In the genomic region with DNA sequence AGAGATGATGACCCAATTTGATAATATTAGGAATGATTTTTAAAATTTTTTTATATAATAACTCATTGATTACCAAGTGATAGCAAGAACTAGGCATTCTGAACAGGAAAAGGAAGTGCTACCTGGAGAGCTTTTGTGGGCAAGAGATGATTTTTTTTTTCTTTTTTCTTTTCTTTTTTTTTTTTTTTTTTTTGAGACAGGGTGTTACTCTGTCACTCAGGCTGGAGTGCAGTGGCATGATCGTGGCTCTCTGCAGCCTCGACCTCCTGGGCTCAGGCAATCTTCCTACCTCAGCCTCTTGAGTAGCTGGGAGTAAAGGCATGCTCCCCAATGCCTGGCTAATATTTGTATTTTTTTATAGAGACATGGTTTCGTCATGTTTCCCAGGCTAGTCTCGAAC, we compare ENCODE assay signal across 15 cellular contexts. TPM values are rescaled to one million over a fixed set of nuclear protein-coding genes. Genes with fewer than 3 reads are reported as not detected.
DNase-seq lines count a peak whose midpoint lies in the region; ATAC-seq and TF ChIP-seq lines count a peak whose summit lies in the region.
"Had no signal": no experiment of that assay in that cellular context is flagged by ENCODE, and none has a peak within 500 bp of the region (broad histone marks: within the 10 kb centered on the region; RNA-seq: fewer than 3 reads in every experiment).

No MANE protein-coding gene starts in this region.

- H3K4me2 ChIP-seq in mammary epithelial cell (ENCODE audit: insufficient read depth, low read depth, low read length): no peak overlapping the region

- H3K36me3 Mint-ChIP-seq in MCF 10A (ENCODE audit: insufficient read depth, unreplicated experiment) (no peaks in the 10 kb centered on the region), mesothelial cell of epicardium (peaks cover 4% of the 10 kb centered on the region), type B pancreatic cell (peaks cover 28% of the 10 kb centered on the region)
- H3K36me3 Mint-ChIP-seq in activated CD8-positive, alpha-beta T cell treated with anti-CD3 and anti-CD28 coated beads, Interleukin-2, amount 10 ng/mL, durations not matched to agents 7 days and 5 days (ENCODE audit: low read depth): peaks cover 37% of the 10 kb centered on the region

- H3K9me3 Mint-ChIP-seq in MCF 10A (ENCODE audit: unreplicated experiment) (no peaks in the 10 kb centered on the region), mesothelial cell of epicardium (no peaks in the 10 kb centered on the region), type B pancreatic cell (no peaks in the 10 kb centered on the region)
- no peaks in the 10 kb centered on the region for H3K9me3 Mint-ChIP-seq in activated CD8-positive, alpha-beta T cell treated with anti-CD3 and anti-CD28 coated beads, Interleukin-2, amount 10 ng/mL, durations not matched to agents 7 days and 5 days (ENCODE audit: insufficient read depth)
- H3K9me3 Mint-ChIP-seq: activated CD4-positive, alpha-beta T cell treated with anti-CD3 and anti-CD28 coated beads, Interleukin-2, amount 10 ng/mL, durations not matched to agents 24 days and 14 days had no signal

- CTCF ChIA-PET in MCF 10A (lab: Yijun Ruan, JAX): interaction anchor here (0.6 kb wide), 1 partner anchor 692 kb away, joined by 5 read pairs; no protein-coding TSS in a partner anchor
- CTCF ChIA-PET in mammary epithelial cell (lab: Charles Lee; ENCODE audit: low non-redundant PET): no interaction called here
- CTCF ChIA-PET in activated CD8-positive, alpha-beta T cell treated with anti-CD3 and anti-CD28 coated beads, Interleukin-2, amount 10 ng/mL, durations not matched to agents 7 days and 5 days (lab: Charles Lee): interaction anchor here (2.9 kb wide), 1 partner anchor 130 kb away, joined by 9 read pairs; no protein-coding TSS in a partner anchor

- H3K4me1 Mint-ChIP-seq in MCF 10A (ENCODE audit: insufficient read depth, unreplicated experiment): peaks cover 38% of the 10 kb centered on the region
- peaks cover 74% of the 10 kb centered on the region for H3K4me1 Mint-ChIP-seq in activated CD8-positive, alpha-beta T cell treated with anti-CD3 and anti-CD28 coated beads, Interleukin-2, amount 10 ng/mL, durations not matched to agents 7 days and 5 days (ENCODE audit: low read depth)
- peaks cover 29% of the 10 kb centered on the region for H3K4me1 Mint-ChIP-seq in mesothelial cell of epicardium
- peaks cover 48% of the 10 kb centered on the region for H3K4me1 Mint-ChIP-seq in type B pancreatic cell (ENCODE audit: unreplicated experiment)

- no peak overlapping the region for H3K27ac ChIP-seq in mammary epithelial cell (ENCODE audit: insufficient read depth, low read depth, low read length)
- H3K27ac ChIP-seq: suprapubic skin had no signal

- H3K36me3 ChIP-seq in mammary epithelial cell (ENCODE audit: insufficient read depth, low read length): no peaks in the 10 kb centered on the region
- H3K36me3 ChIP-seq: suprapubic skin had no signal

- no peak for ATAC-seq in activated CD8-positive, alpha-beta T cell treated with anti-CD3 and anti-CD28 coated beads, Interleukin-2, amount 10 ng/mL, durations not matched to agents 7 days and 5 days
- no peak for ATAC-seq in HG03196 (IDR thresholded peaks at IDR 0.05; ENCODE audit: unreplicated experiment)
- ATAC-seq in GM21528 (IDR thresholded peaks at IDR 0.05; ENCODE audit: low FRiP score, unreplicated experiment): no peak
- ATAC-seq: right cardiac atrium had no signal

- H3K4me3 Mint-ChIP-seq in MCF 10A (ENCODE audit: unreplicated experiment) (no peak overlapping the region), mesothelial cell of epicardium (no peak overlapping the region), type B pancreatic cell (no peak overlapping the region)
- H3K4me3 Mint-ChIP-seq in activated CD8-positive, alpha-beta T cell treated with anti-CD3 and anti-CD28 coated beads, Interleukin-2, amount 10 ng/mL, durations not matched to agents 7 days and 5 days: no peak overlapping the region
- H3K4me3 Mint-ChIP-seq: activated CD4-positive, alpha-beta T cell treated with anti-CD3 and anti-CD28 coated beads, Interleukin-2, amount 10 ng/mL, durations not matched to agents 24 days and 14 days had no signal

- no peaks in the 10 kb centered on the region for H3K9me3 ChIP-seq in mammary epithelial cell (replicated peaks; ENCODE audit: insufficient read depth, low read length)
- H3K9me3 ChIP-seq: suprapubic skin had no signal

- intact Hi-C loops in MCF 10A (cut with micrococcal nuclease): no loop called here
- intact Hi-C loops in mammary epithelial cell (cut with micrococcal nuclease): no loop called here

- POLR2A ChIA-PET in MCF 10A (lab: Yijun Ruan, JAX): interaction anchor here (0.8 kb wide), 1 partner anchor 11 kb away, joined by 3 read pairs; no protein-coding TSS in a partner anchor
- POLR2A ChIA-PET in activated CD8-positive, alpha-beta T cell treated with anti-CD3 and anti-CD28 coated beads, Interleukin-2, amount 10 ng/mL, durations not matched to agents 7 days and 5 days (lab: Charles Lee): no interaction called here

- TF ChIP-seq CTCF in MCF 10A (IDR thresholded peaks at IDR 0.05; ENCODE audit: unreplicated experiment) (no peak), mammary epithelial cell (conservative IDR thresholded peaks at IDR 0.05 in 1 of 2, IDR thresholded peaks at IDR 0.05 in 1 of 2; ENCODE audit: extremely low read depth in 1 of 2, insufficient read depth in 1 of 2, low read depth in 1 of 2, low read length in 2 of 2) (no peak), mesothelial cell of epicardium (IDR thresholded peaks at IDR 0.05; ENCODE audit: unreplicated experiment) (no peak), type B pancreatic cell (conservative IDR thresholded peaks at IDR 0.05) (no peak)

- no peak for DNase-seq in MCF 10A (ENCODE audit: unreplicated experiment)
- DNase-seq in mammary epithelial cell: no peak
- DNase-seq in activated CD8-positive, alpha-beta T cell treated with anti-CD3 and anti-CD28 coated beads, Interleukin-2, amount 10 ng/mL, durations not matched to agents 7 days and 5 days: no peak
- DNase-seq in mesothelial cell of epicardium (ENCODE audit: low spot score in 2 of 2, unreplicated experiment in 2 of 2): no peak
- DNase-seq in type B pancreatic cell (ENCODE audit: extremely low spot score, unreplicated experiment): no peak
- DNase-seq in NK-92 treated with Interleukin-12 subunit alpha and Interleukin-12 subunit beta, amount 100 ng/mL, for 24 hours (lab: John Stamatoyannopoulos, UW): no peak
- DNase-seq: activated CD4-positive, alpha-beta T cell treated with anti-CD3 and anti-CD28 coated beads, Interleukin-2, amount 10 ng/mL, durations not matched to agents 24 days and 14 days; HCEC 1CT; NCI-H2227 treated with DMSO at 0.1 percent for 48 hours; right cardiac atrium; stimulated activated CD4-positive, alpha-beta T cell treated with anti-CD3 and anti-CD28 coated beads, Interleukin-1b, Interleukin-23, amount 100 ng/mL, for 48 hours; T-helper 9 cell had no signal

- dilution Hi-C loops in mammary epithelial cell (cut with HindIII; ENCODE audit: low sequenced_read_pairs): no loop called here

- H2AFZ ChIP-seq in mammary epithelial cell (ENCODE audit: low read depth, low read length): no peak overlapping the region

- in situ Hi-C loops in mammary epithelial cell (cut with MboI; ENCODE audit: low sequenced_read_pairs in 2 of 2): no loop called here

- H3K79me2 ChIP-seq in mammary epithelial cell (ENCODE audit: insufficient read depth, low read length): peaks cover 76% of the 10 kb centered on the region

- BruUV-seq in MCF 10A (replicated peaks; lab: Mats Ljungman, UMichigan): no TSS peak
- no TSS peak for BruUV-seq in mammary epithelial cell (replicated peaks; lab: Mats Ljungman, UMichigan)

- no peaks in the 10 kb centered on the region for H4K20me1 ChIP-seq in mammary epithelial cell (ENCODE audit: insufficient read depth, low read length)

- H3K4me3 ChIP-seq in mammary epithelial cell (replicated peaks in 1 of 3; ENCODE audit: insufficient read depth in 1 of 3, low read depth in 2 of 3, low read length in 3 of 3): no peak overlapping the region
- H3K4me3 ChIP-seq: suprapubic skin had no signal

- 92% methylated on average over 4 of the region's 4 CpGs for WGBS in mammary epithelial cell (ENCODE audit: low coverage, missing lambda C conversion rate)

- peaks cover 31% of the 10 kb centered on the region for H3K4me1 ChIP-seq in mammary epithelial cell (ENCODE audit: insufficient read depth, low read length)

- H3K9ac ChIP-seq in mammary epithelial cell (ENCODE audit: insufficient read depth, low read length): no peak overlapping the region

- H3K27ac Mint-ChIP-seq in MCF 10A (ENCODE audit: low read depth, unreplicated experiment): peak overlapping the region; percentile 20
- peak overlapping the region; percentile 21 for H3K27ac Mint-ChIP-seq in activated CD8-positive, alpha-beta T cell treated with anti-CD3 and anti-CD28 coated beads, Interleukin-2, amount 10 ng/mL, durations not matched to agents 7 days and 5 days
- peak overlapping the region; percentile 10 for H3K27ac Mint-ChIP-seq in mesothelial cell of epicardium
- peak overlapping the region; percentile 82 for H3K27ac Mint-ChIP-seq in type B pancreatic cell

- H3K27me3 ChIP-seq in mammary epithelial cell (ENCODE audit: insufficient read depth, low read length): no peaks in the 10 kb centered on the region
- H3K27me3 ChIP-seq: suprapubic skin had no signal

- H3K27me3 Mint-ChIP-seq in MCF 10A (ENCODE audit: insufficient read depth, unreplicated experiment) (no peaks in the 10 kb centered on the region), mesothelial cell of epicardium (ENCODE audit: low read depth) (no peaks in the 10 kb centered on the region), type B pancreatic cell (no peaks in the 10 kb centered on the region)
- H3K27me3 Mint-ChIP-seq in activated CD8-positive, alpha-beta T cell treated with anti-CD3 and anti-CD28 coated beads, Interleukin-2, amount 10 ng/mL, durations not matched to agents 7 days and 5 days (ENCODE audit: low read depth): no peaks in the 10 kb centered on the region
- H3K27me3 Mint-ChIP-seq: activated CD4-positive, alpha-beta T cell treated with anti-CD3 and anti-CD28 coated beads, Interleukin-2, amount 10 ng/mL, durations not matched to agents 24 days and 14 days had no signal

RNA-seq across cellular contexts. Expression of gene TNRC6B, which starts 40.4 kb away (rescaled TPM):
- total RNA-seq in MCF 10A (2022): 27.1 and 39.3 TPM in 2 replicates
- 10 to 100 TPM; 25.2 to 27.3 TPM for total RNA-seq in mammary epithelial cell
- 7.6 TPM for polyA plus RNA-seq in mammary epithelial cell
- 52.8 TPM for polyA minus RNA-seq in mammary epithelial cell
- total RNA-seq in activated CD8-positive, alpha-beta T cell treated with anti-CD3 and anti-CD28 coated beads, Interleukin-2, amount 10 ng/mL, durations not matched to agents 7 days and 5 days: 10 to 100 TPM; 62.9 to 63.3 TPM
- total RNA-seq in mesothelial cell of epicardium: 71.5 to 80.1 TPM (median 75.7 TPM) in 3 replicates
- total RNA-seq in type B pancreatic cell (ENCODE audit: low replicate concordance): 48.3 and 50.7 TPM in 2 replicates

Comparison
In these comparisons a context has a peak if more than half of its experiments do, and no peak if none do; other contexts are left out.
1. H3K27ac Mint-ChIP-seq: peak in every context shown above with its lines; median percentile 82 in type B pancreatic cell; 21 in activated CD8-positive, alpha-beta T cell treated with anti-CD3 and anti-CD28 coated beads, Interleukin-2, amount 10 ng/mL, durations not matched to agents 7 days and 5 days; 20 in MCF 10A; 10 in mesothelial cell of epicardium.